ENCODE assay signal across 8 cellular contexts in genomic region chr6:69732640-69733039, GRCh38.
DNase-seq lines count a peak whose midpoint lies in the region; ATAC-seq and TF ChIP-seq lines count a peak whose summit lies in the region.

No MANE protein-coding gene starts in this region.

- H3K9me3 Mint-ChIP-seq in activated T-cell treated with anti-CD3 and anti-CD28 coated beads, Interleukin-2, amount 50 U/mL, for 4 hours: no peaks in the 10 kb centered on the region

- no peak overlapping the region for H3K4me3 ChIP-seq in MG63

- TF ChIP-seq CTCF in foreskin keratinocyte (conservative IDR thresholded peaks at IDR 0.05): peak; percentile 49

- H3K27ac ChIP-seq in foreskin keratinocyte: no peak overlapping the region

- H3K4me3 Mint-ChIP-seq in activated T-cell treated with anti-CD3 and anti-CD28 coated beads, Interleukin-2, amount 50 U/mL, for 4 hours: no peak overlapping the region

- DNase-seq in DMS114 treated with DMSO at 0.1 percent for 48 hours (lab: John Stamatoyannopoulos, UW; ENCODE audit: unreplicated experiment) (peak; percentile 34), MV-4-11 (lab: John Stamatoyannopoulos, UW) (peak; percentile 36), foreskin keratinocyte (no peak), MG63 (no peak), OCI-M2 (lab: John Stamatoyannopoulos, UW; ENCODE audit: unreplicated experiment) (no peak), DMS79 treated with DMSO at 0.1 percent for 48 hours (lab: John Stamatoyannopoulos, UW) (no peak)
- DNase-seq in activated T-cell treated with anti-CD3 and anti-CD28 coated beads, Interleukin-2, amount 50 U/mL, for 4 hours: no peak

- H3K4me1 Mint-ChIP-seq in activated T-cell treated with anti-CD3 and anti-CD28 coated beads, Interleukin-2, amount 50 U/mL, for 4 hours (ENCODE audit: low read depth): no peaks in the 10 kb centered on the region

- no peaks in the 10 kb centered on the region for H3K27me3 Mint-ChIP-seq in activated T-cell treated with anti-CD3 and anti-CD28 coated beads, Interleukin-2, amount 50 U/mL, for 4 hours (ENCODE audit: low read depth)

- no peaks in the 10 kb centered on the region for H3K4me1 ChIP-seq in foreskin keratinocyte

- peak; percentile 80 for ATAC-seq in GM21619 (IDR thresholded peaks at IDR 0.05; ENCODE audit: unreplicated experiment)
- no peak for ATAC-seq in foreskin keratinocyte
- no peak for ATAC-seq in activated T-cell treated with anti-CD3 and anti-CD28 coated beads, Interleukin-2, amount 50 U/mL, for 4 hours

- no peaks in the 10 kb centered on the region for H3K9me3 ChIP-seq in MG63

- no peaks in the 10 kb centered on the region for H3K36me3 ChIP-seq in MG63

- no peaks in the 10 kb centered on the region for H3K27me3 ChIP-seq in foreskin keratinocyte
- H3K27me3 ChIP-seq in MG63: no peaks in the 10 kb centered on the region

- H3K36me3 Mint-ChIP-seq in activated T-cell treated with anti-CD3 and anti-CD28 coated beads, Interleukin-2, amount 50 U/mL, for 4 hours (ENCODE audit: insufficient read depth): no peaks in the 10 kb centered on the region

Comparison
In these comparisons a context has a peak if more than half of its experiments do, and no peak if none do; other contexts are left out.
1. DNase-seq: peak in DMS114 treated with DMSO at 0.1 percent for 48 hours (single experiment) and MV-4-11 (single experiment); none in foreskin keratinocyte (0 of 2), MG63 (single experiment), OCI-M2 (single experiment), activated T-cell treated with anti-CD3 and anti-CD28 coated beads, Interleukin-2, amount 50 U/mL, for 4 hours (single experiment) and DMS79 treated with DMSO at 0.1 percent for 48 hours (single experiment).